13 cellular contexts compared by ENCODE assay signal in genomic region chr6:156954191-156954590, GRCh38.
A peak's percentile ranks its signal among the peaks of the same experiment; 100 is the strongest.
DNase-seq lines count a peak whose midpoint lies in the region; ATAC-seq and TF ChIP-seq lines count a peak whose summit lies in the region.
"Had no signal": no experiment of that assay in that cellular context is flagged by ENCODE, and none has a peak within 500 bp of the region (broad histone marks: within the 10 kb centered on the region; RNA-seq: fewer than 3 reads in every experiment).

No MANE protein-coding gene starts in this region.

- H3K79me2 ChIP-seq in Loucy (ENCODE audit: insufficient read depth, low read length): peaks cover 97% of the 10 kb centered on the region

- H3K9me2 ChIP-seq in Loucy (replicated peaks; ENCODE audit: low read depth, low read length): no peaks in the 10 kb centered on the region

- no peak for ATAC-seq in HG03439 (IDR thresholded peaks at IDR 0.05; ENCODE audit: unreplicated experiment)
- ATAC-seq in GM18870 (IDR thresholded peaks at IDR 0.05; ENCODE audit: unreplicated experiment): no peak

- no peak overlapping the region for H2AFZ ChIP-seq in Loucy (ENCODE audit: low read length)

- H3K36me3 ChIP-seq in Loucy (ENCODE audit: insufficient read depth, low read length): no peaks in the 10 kb centered on the region; the same call in 1 of the 2 replicates
- H3K36me3 ChIP-seq in endocrine pancreas (ENCODE audit: control insufficient read depth, insufficient read depth, low read length): no peaks in the 10 kb centered on the region
- H3K36me3 ChIP-seq: SJCRH30 had no signal

- H3K9me3 Mint-ChIP-seq in osteocyte (ENCODE audit: unreplicated experiment): no peaks in the 10 kb centered on the region
- H3K9me3 Mint-ChIP-seq: activated T-cell treated with anti-CD3 and anti-CD28 coated beads, Interleukin-2, amount 50 U/mL, for 24 hours had no signal

- H3K27me3 Mint-ChIP-seq in osteocyte (ENCODE audit: unreplicated experiment): no peaks in the 10 kb centered on the region
- H3K27me3 Mint-ChIP-seq: activated naive CD8-positive, alpha-beta T cell; activated T-cell treated with anti-CD3 and anti-CD28 coated beads, Interleukin-2, amount 50 U/mL, for 24 hours had no signal

- H3F3A ChIP-seq in Loucy (ENCODE audit: low read depth): peaks cover 9% of the 10 kb centered on the region

- H3K4me3 ChIP-seq in AG10803 (ENCODE audit: low read length): no peak overlapping the region
- H3K4me3 ChIP-seq in Loucy (ENCODE audit: low read length, poor library complexity, severe bottlenecking): peak overlapping the region; percentile 66
- peak overlapping the region; percentile 55 for H3K4me3 ChIP-seq in endocrine pancreas (ENCODE audit: control insufficient read depth, insufficient read depth, low read length)

- H3K9me3 ChIP-seq in Loucy (ENCODE audit: insufficient read depth, low read depth, low read length): no peaks in the 10 kb centered on the region
- no peaks in the 10 kb centered on the region for H3K9me3 ChIP-seq in endocrine pancreas (ENCODE audit: control insufficient read depth, low read length)
- H3K9me3 ChIP-seq: SJCRH30 had no signal

- peaks cover 61% of the 10 kb centered on the region for H3K4me1 Mint-ChIP-seq in osteocyte (ENCODE audit: unreplicated experiment)

- peak overlapping the region; percentile 73 for H3K4me2 ChIP-seq in Loucy (ENCODE audit: low read depth, low read length, poor library complexity, severe bottlenecking)

- DNase-seq in AG10803 (ENCODE audit: low read depth) (peak; percentile 51), osteocyte (ENCODE audit: extremely low spot score, unreplicated experiment) (no peak), DMS79 treated with DMSO at 0.1 percent for 48 hours (lab: John Stamatoyannopoulos, UW) (no peak)
- no peak for DNase-seq in stimulated activated CD4-positive, alpha-beta T cell treated with anti-CD3 and anti-CD28 coated beads, Interleukin-2, amount 100 ng/mL, for 24 hours
- DNase-seq: activated T-cell treated with anti-CD3 and anti-CD28 coated beads, Interleukin-2, amount 50 U/mL, for 24 hours; glutamatergic neuron; kidney had no signal

- peak overlapping the region; percentile 97 for H3K27ac Mint-ChIP-seq in osteocyte (ENCODE audit: unreplicated experiment)

- no peaks in the 10 kb centered on the region for H3K27me3 ChIP-seq in Loucy (ENCODE audit: insufficient read depth, low read length, poor library complexity, severe bottlenecking)
- no peaks in the 10 kb centered on the region for H3K27me3 ChIP-seq in endocrine pancreas (ENCODE audit: control insufficient read depth, insufficient read depth, low read length)
- H3K27me3 ChIP-seq: SJCRH30 had no signal

- H3K4me1 ChIP-seq in Loucy (ENCODE audit: insufficient read depth, low read length, poor library complexity, severe bottlenecking) (peaks cover 79% of the 10 kb centered on the region), endocrine pancreas (ENCODE audit: control insufficient read depth, insufficient read depth, low read length) (peaks cover 29% of the 10 kb centered on the region)

- H3K36me3 Mint-ChIP-seq in osteocyte (ENCODE audit: unreplicated experiment): no peaks in the 10 kb centered on the region

- TF ChIP-seq CTCF in AG10803 (conservative IDR thresholded peaks at IDR 0.05; ENCODE audit: low read length) (no peak), Loucy (conservative IDR thresholded peaks at IDR 0.05; ENCODE audit: low read length) (no peak), osteocyte (IDR thresholded peaks at IDR 0.05) (no peak)

- no peak overlapping the region for H3K4me3 Mint-ChIP-seq in osteocyte (ENCODE audit: unreplicated experiment)
- H3K4me3 Mint-ChIP-seq: activated naive CD8-positive, alpha-beta T cell; activated T-cell treated with anti-CD3 and anti-CD28 coated beads, Interleukin-2, amount 50 U/mL, for 24 hours had no signal

- H3K9ac ChIP-seq in Loucy (ENCODE audit: low read depth, low read length, poor library complexity, severe bottlenecking) (no peak overlapping the region), endocrine pancreas (ENCODE audit: control insufficient read depth, insufficient read depth, low read length) (no peak overlapping the region)

- H4K20me1 ChIP-seq in Loucy (ENCODE audit: insufficient read depth, low read length, poor library complexity, severe bottlenecking): peaks cover 73% of the 10 kb centered on the region
